1 cellular context compared by ENCODE assay signal in the genomic region with DNA sequence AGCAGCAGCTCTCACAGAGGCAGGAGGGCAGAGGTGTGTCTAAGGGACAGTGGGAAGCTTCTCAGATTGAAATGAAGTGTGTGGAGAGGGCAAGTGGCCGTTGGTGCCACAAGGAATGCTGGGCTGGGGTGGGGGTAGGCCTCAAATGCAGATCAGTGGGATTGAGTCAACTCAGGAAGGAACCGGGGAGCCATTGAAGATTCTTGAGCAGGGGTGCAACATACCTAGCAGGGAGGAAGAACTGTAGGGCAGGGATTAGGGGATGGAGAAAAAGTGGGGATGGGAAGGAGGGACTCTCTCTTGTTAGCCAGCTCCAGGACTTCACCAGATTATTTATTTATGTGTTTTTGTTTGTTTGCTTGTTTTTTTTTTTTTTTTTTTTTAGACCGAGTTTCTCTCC.
A peak's percentile ranks its signal among the peaks of the same experiment; 100 is the strongest.
TF ChIP-seq lines count a peak whose summit lies in the region.

No MANE protein-coding gene starts in this region.

TF ChIP-seq in HEK293, 187 proteins besides CTCF, POLR2A, EP300 and RAD21:
- TF ChIP-seq ZNF16 (tag by site-specific recombination; IDR thresholded peaks at IDR 0.05; ENCODE audit: low read depth) (peak; percentile 89), ZNF791 (tag by site-specific recombination; IDR thresholded peaks at IDR 0.05) (no peak)
